12 cellular contexts compared by ENCODE assay signal in the genomic region with DNA sequence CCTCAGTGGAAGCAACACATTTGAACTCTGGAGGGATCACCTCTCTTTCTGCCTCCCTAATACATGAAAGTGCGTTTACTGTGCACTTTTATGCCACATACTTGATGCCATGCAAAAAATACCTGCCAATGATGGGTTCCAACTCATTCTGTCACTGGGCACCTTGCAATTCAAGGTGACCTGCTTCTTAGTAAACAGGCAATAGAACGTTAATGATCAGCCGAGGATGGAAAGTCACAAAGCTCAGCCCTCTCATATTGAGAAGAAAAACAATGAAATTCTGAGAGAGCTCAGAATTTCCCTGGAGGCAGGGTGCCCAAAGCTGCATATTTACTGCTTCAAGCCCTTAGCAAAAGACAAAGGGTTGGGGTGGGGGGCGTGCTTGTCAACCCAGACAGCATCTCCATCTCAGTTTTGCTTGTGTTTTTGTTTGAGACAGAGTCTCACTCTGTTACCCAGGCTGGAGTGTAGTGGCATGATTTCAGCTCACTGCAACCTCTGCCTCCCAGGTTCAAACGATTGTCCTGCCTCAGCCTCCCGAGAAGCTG. TPM values are rescaled to one million over a fixed set of nuclear protein-coding genes. Genes with fewer than 3 reads are reported as not detected.
DNase-seq lines count a peak whose midpoint lies in the region; ATAC-seq and TF ChIP-seq lines count a peak whose summit lies in the region.
"Had no signal": no experiment of that assay in that cellular context is flagged by ENCODE, and none has a peak within 500 bp of the region (broad histone marks: within the 10 kb centered on the region; RNA-seq: fewer than 3 reads in every experiment).

No MANE protein-coding gene starts in this region.

- peak; percentile 15 for ATAC-seq in left lobe of liver
- ATAC-seq in GM18868 (IDR thresholded peaks at IDR 0.05; ENCODE audit: unreplicated experiment) = no peak

- TF ChIP-seq POLR2A in stomach (IDR thresholded peaks at IDR 0.05) = no peak

- H3K27me3 ChIP-seq in stomach = no peaks in the 10 kb centered on the region
- H3K27me3 ChIP-seq in trophoblast cell (ENCODE audit: insufficient read depth, low read length) = no peaks in the 10 kb centered on the region
- H3K27me3 ChIP-seq: esophagus squamous epithelium, sigmoid colon, transverse colon had no signal

- peaks cover 19 to 92% (median 46%) of the 10 kb centered on the region in 4 donors for H3K4me1 ChIP-seq in stomach
- H3K4me1 ChIP-seq in trophoblast cell (ENCODE audit: control insufficient read depth in 1 of 2, insufficient read depth in 2 of 2, low read length in 2 of 2) = peaks cover 15 to 19% of the 10 kb centered on the region in 2 experiments

- H3K36me3 Mint-ChIP-seq in activated CD4-positive, alpha-beta T cell treated with anti-CD3 and anti-CD28 coated beads, Interleukin-2, amount 10 ng/mL, durations not matched to agents 24 days and 14 days (ENCODE audit: low read depth) = peaks cover 50% of the 10 kb centered on the region
- H3K36me3 Mint-ChIP-seq in activated T-helper 1 cell treated with anti-CD3 and anti-CD28 coated beads, Interleukin-12 subunit alpha, Interleukin-12 subunit beta, Interleukin-2, Interleukin-4 antibody, amounts not matched to agents 30 ng/mL and 10 ng/mL and 1 ng/mL, durations not matched to agents 14 hours and 24 hours and 36 hours (ENCODE audit: low read depth) = peaks cover 36% of the 10 kb centered on the region

- H3K9me3 ChIP-seq in stomach = no peaks in the 10 kb centered on the region
- no peaks in the 10 kb centered on the region for H3K9me3 ChIP-seq in trophoblast cell (ENCODE audit: insufficient read depth, low read depth, low read length)
- H3K9me3 ChIP-seq: esophagus squamous epithelium, sigmoid colon, transverse colon had no signal

- peaks cover 16% of the 10 kb centered on the region for H3K79me1 ChIP-seq in trophoblast cell (ENCODE audit: low read length)

- no peak for TF ChIP-seq EP300 in stomach (IDR thresholded peaks at IDR 0.05)

- H2BK12ac ChIP-seq in trophoblast cell (ENCODE audit: low read length) = no peak overlapping the region

- intact Hi-C loops in activated CD4-positive, alpha-beta T cell treated with anti-CD3 and anti-CD28 coated beads, Interleukin-2, amount 10 ng/mL, durations not matched to agents 24 days and 14 days (cut with micrococcal nuclease) = no loop called here
- intact Hi-C loops in activated T-helper 1 cell treated with anti-CD3 and anti-CD28 coated beads, Interleukin-12 subunit alpha, Interleukin-12 subunit beta, Interleukin-2, Interleukin-4 antibody, amounts not matched to agents 30 ng/mL and 10 ng/mL and 1 ng/mL, durations not matched to agents 14 hours and 24 hours and 36 hours (cut with micrococcal nuclease) = loop anchor here (5.0 kb wide), 1 partner anchor 234 kb away; a partner anchor contains a TSS
- intact Hi-C loops in stomach (cut with DNase I; ENCODE audit: low total_unique reads) = no loop called here

- peaks cover 53% of the 10 kb centered on the region for H3K4me1 Mint-ChIP-seq in activated CD4-positive, alpha-beta T cell treated with anti-CD3 and anti-CD28 coated beads, Interleukin-2, amount 10 ng/mL, durations not matched to agents 24 days and 14 days
- H3K4me1 Mint-ChIP-seq in activated T-helper 1 cell treated with anti-CD3 and anti-CD28 coated beads, Interleukin-12 subunit alpha, Interleukin-12 subunit beta, Interleukin-2, Interleukin-4 antibody, amounts not matched to agents 30 ng/mL and 10 ng/mL and 1 ng/mL, durations not matched to agents 14 hours and 24 hours and 36 hours (ENCODE audit: low read depth) = peaks cover 74% of the 10 kb centered on the region

- no peak overlapping the region for H3K9ac ChIP-seq in trophoblast cell (ENCODE audit: low read length)

- no peak overlapping the region for H2BK120ac ChIP-seq in trophoblast cell (ENCODE audit: insufficient read depth, low read length, poor library complexity)

- H3K14ac ChIP-seq in trophoblast cell (ENCODE audit: low read length) = no peak overlapping the region

- H2AK5ac ChIP-seq in trophoblast cell (ENCODE audit: low read length) = no peak overlapping the region

- no peak overlapping the region for H3K18ac ChIP-seq in trophoblast cell (ENCODE audit: low read length)

- TF ChIP-seq CTCF in stomach (IDR thresholded peaks at IDR 0.05) = no peak

- H3K27ac Mint-ChIP-seq in activated CD4-positive, alpha-beta T cell treated with anti-CD3 and anti-CD28 coated beads, Interleukin-2, amount 10 ng/mL, durations not matched to agents 24 days and 14 days = peak overlapping the region; percentile 83
- peak overlapping the region; percentile 74 for H3K27ac Mint-ChIP-seq in activated T-helper 1 cell treated with anti-CD3 and anti-CD28 coated beads, Interleukin-12 subunit alpha, Interleukin-12 subunit beta, Interleukin-2, Interleukin-4 antibody, amounts not matched to agents 30 ng/mL and 10 ng/mL and 1 ng/mL, durations not matched to agents 14 hours and 24 hours and 36 hours

- no peak overlapping the region for H3K23ac ChIP-seq in trophoblast cell (ENCODE audit: low read length)

- H4K8ac ChIP-seq in trophoblast cell (ENCODE audit: low read depth, low read length) = no peak overlapping the region

- H4K12ac ChIP-seq in trophoblast cell (ENCODE audit: low read depth, low read length) = no peak overlapping the region

- peaks cover 1% of the 10 kb centered on the region for H3K79me2 ChIP-seq in trophoblast cell (ENCODE audit: control insufficient read depth, insufficient read depth, low read length, poor library complexity)

- H3K4me3 Mint-ChIP-seq in activated CD4-positive, alpha-beta T cell treated with anti-CD3 and anti-CD28 coated beads, Interleukin-2, amount 10 ng/mL, durations not matched to agents 24 days and 14 days = peak overlapping the region; percentile 36
- peak overlapping the region; percentile 41 for H3K4me3 Mint-ChIP-seq in activated T-helper 1 cell treated with anti-CD3 and anti-CD28 coated beads, Interleukin-12 subunit alpha, Interleukin-12 subunit beta, Interleukin-2, Interleukin-4 antibody, amounts not matched to agents 30 ng/mL and 10 ng/mL and 1 ng/mL, durations not matched to agents 14 hours and 24 hours and 36 hours

- H3K4me3 ChIP-seq in stomach = no peak overlapping the region
- H3K4me3 ChIP-seq in trophoblast cell (ENCODE audit: low read depth, low read length) = no peak overlapping the region
- H3K4me3 ChIP-seq: esophagus squamous epithelium, sigmoid colon, transverse colon had no signal

- no peak overlapping the region for H2BK5ac ChIP-seq in trophoblast cell (ENCODE audit: low read depth, low read length, poor library complexity)

- no peak for DNase-seq in activated CD4-positive, alpha-beta T cell treated with anti-CD3 and anti-CD28 coated beads, Interleukin-2, amount 10 ng/mL, durations not matched to agents 24 days and 14 days
- DNase-seq in activated CD4-positive, alpha-beta T cell treated with anti-CD3 and anti-CD28 coated beads for 48 hours = no peak
- DNase-seq in activated T-helper 1 cell treated with anti-CD3 and anti-CD28 coated beads, Interleukin-12 subunit alpha, Interleukin-12 subunit beta, Interleukin-2, Interleukin-4 antibody, amounts not matched to agents 30 ng/mL and 10 ng/mL and 1 ng/mL, durations not matched to agents 14 hours and 24 hours and 36 hours (ENCODE audit: low spot score) = no peak
- DNase-seq in left lobe of liver (ENCODE audit: low spot score) (no peak), stomach (no peak), trophoblast cell (no peak), NCI-H748 (lab: John Stamatoyannopoulos, UW; ENCODE audit: unreplicated experiment) (no peak)
- DNase-seq: esophagus squamous epithelium, NCI-H69, sigmoid colon, transverse colon had no signal

- no peak overlapping the region for H3K4me2 ChIP-seq in trophoblast cell (ENCODE audit: low read length)

- H3K9me3 Mint-ChIP-seq in activated CD4-positive, alpha-beta T cell treated with anti-CD3 and anti-CD28 coated beads, Interleukin-2, amount 10 ng/mL, durations not matched to agents 24 days and 14 days = no peaks in the 10 kb centered on the region
- H3K9me3 Mint-ChIP-seq in activated T-helper 1 cell treated with anti-CD3 and anti-CD28 coated beads, Interleukin-12 subunit alpha, Interleukin-12 subunit beta, Interleukin-2, Interleukin-4 antibody, amounts not matched to agents 30 ng/mL and 10 ng/mL and 1 ng/mL, durations not matched to agents 14 hours and 24 hours and 36 hours = no peaks in the 10 kb centered on the region

- H3K36me3 ChIP-seq in stomach (peaks cover 0 to 23% (median 11%) of the 10 kb centered on the region in 4 donors), trophoblast cell (ENCODE audit: control insufficient read depth in 1 of 2, insufficient read depth in 2 of 2, low read length in 2 of 2) (peaks cover 0 to 4% of the 10 kb centered on the region in 2 experiments)
- H3K36me3 ChIP-seq: sigmoid colon, transverse colon had no signal

- H3K4ac ChIP-seq in trophoblast cell (ENCODE audit: low read depth, low read length) = no peak overlapping the region

- H3K27me3 Mint-ChIP-seq in activated CD4-positive, alpha-beta T cell treated with anti-CD3 and anti-CD28 coated beads, Interleukin-2, amount 10 ng/mL, durations not matched to agents 24 days and 14 days = no peaks in the 10 kb centered on the region
- no peaks in the 10 kb centered on the region for H3K27me3 Mint-ChIP-seq in activated T-helper 1 cell treated with anti-CD3 and anti-CD28 coated beads, Interleukin-12 subunit alpha, Interleukin-12 subunit beta, Interleukin-2, Interleukin-4 antibody, amounts not matched to agents 30 ng/mL and 10 ng/mL and 1 ng/mL, durations not matched to agents 14 hours and 24 hours and 36 hours (ENCODE audit: insufficient read depth)

- H2AFZ ChIP-seq in trophoblast cell (ENCODE audit: insufficient read depth, low read length, poor library complexity) = no peak overlapping the region

- 56 to 69% (median 63%) methylated on average over 6 of the region's 6 CpGs for WGBS in stomach, 5 donors
- WGBS in trophoblast cell (ENCODE audit: extremely low coverage, insufficient coverage, insufficient read length) = no CpG with 5 or more reads among the region's 6 CpGs

- H4K91ac ChIP-seq in trophoblast cell (ENCODE audit: low read depth, low read length) = no peak overlapping the region

- H3K27ac ChIP-seq in stomach (peak overlapping the region in 4 of 5 donors; percentile 1 to 78 (median 32)), trophoblast cell (ENCODE audit: low read depth, low read length) (no peak overlapping the region)

RNA-seq across cellular contexts. Expression of a gene that starts 23.2 kb away (rescaled TPM):
- total RNA-seq in activated CD4-positive, alpha-beta T cell treated with anti-CD3 and anti-CD28 coated beads, Interleukin-2, amount 10 ng/mL, durations not matched to agents 24 days and 14 days = 163 and 170 TPM in 2 replicates
- total RNA-seq in activated T-helper 1 cell treated with anti-CD3 and anti-CD28 coated beads, Interleukin-12 subunit alpha, Interleukin-12 subunit beta, Interleukin-2, Interleukin-4 antibody, amounts not matched to agents 30 ng/mL and 10 ng/mL and 1 ng/mL, durations not matched to agents 14 hours and 24 hours and 36 hours = 197 and 199 TPM in 2 replicates
- 47.0 TPM for total RNA-seq in left lobe of liver
- 100 to 1,000 TPM in 1 of 5 donors, 10 to 100 TPM in 3, 1 to 10 TPM in 1; 9.8 to 211 (median 46.6) TPM for total RNA-seq in stomach
- 100 to 1,000 TPM in 2 of 3 donors, 10 to 100 TPM in 1; 43.7 to 124 (median 118) TPM for polyA plus RNA-seq in stomach
- 110 and 113 TPM in 2 replicates for polyA plus RNA-seq in trophoblast cell (2013)
